In the genomic region with DNA sequence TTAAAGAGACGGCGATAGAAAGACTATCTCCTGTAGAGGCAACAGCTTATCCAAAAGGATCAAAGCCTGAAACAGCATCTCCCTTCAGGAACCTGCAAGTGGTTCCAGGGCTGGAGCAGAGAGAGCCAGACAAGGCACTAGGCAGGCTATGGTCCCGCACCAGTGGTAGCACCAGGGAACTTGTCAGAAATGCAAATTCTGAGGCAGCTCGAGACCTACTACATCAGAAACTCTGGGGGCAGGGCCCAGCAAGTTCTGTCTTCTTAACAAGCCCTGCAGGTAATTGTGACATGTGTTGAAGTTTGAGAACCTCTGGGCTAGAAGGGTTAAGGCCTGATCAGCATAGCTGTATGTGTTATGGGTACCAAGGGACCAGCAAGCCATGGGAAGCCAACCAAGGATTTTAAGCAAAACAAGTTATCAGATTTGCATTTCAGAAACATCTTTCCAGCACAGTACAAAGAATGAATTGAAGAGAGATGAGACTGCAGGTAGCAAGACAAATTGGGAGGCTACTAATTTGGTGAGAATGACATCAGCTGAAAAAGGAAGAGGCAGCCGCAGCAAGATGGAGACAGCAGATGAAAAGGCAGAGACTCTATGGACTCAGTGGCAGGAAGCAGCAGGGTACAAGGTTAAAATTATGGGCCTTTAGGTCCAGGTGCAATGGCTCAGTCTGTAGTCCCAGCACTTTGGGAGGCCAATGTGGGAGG, we compare ENCODE assay signal across 8 cellular contexts.
DNase-seq lines count a peak whose midpoint lies in the region; ATAC-seq lines count a peak whose summit lies in the region.

No MANE protein-coding gene starts in this region.

- H3K9me3 Mint-ChIP-seq in naive B cell = peaks cover 0 to 7% (median 4%) of the 10 kb centered on the region in 7 donors

- peak; percentile 37 for DNase-seq in naive B cell
- no peak for DNase-seq in NCI-H1092 treated with DMSO at 0.1 percent for 48 hours (lab: John Stamatoyannopoulos, UW)
- DNase-seq in NCI-H226 = no peak
- DNase-seq in UCSD-AML1 (lab: John Stamatoyannopoulos, UW; ENCODE audit: unreplicated experiment) = no peak
- no peak for DNase-seq in foreskin melanocyte

- no peaks in the 10 kb centered on the region for H3K27me3 Mint-ChIP-seq in naive B cell

- peak overlapping the region in 5 of 8 donors; percentile 5 to 80 (median 16) for H3K4me3 Mint-ChIP-seq in naive B cell

- H3K27ac Mint-ChIP-seq in naive B cell = peak overlapping the region in 5 of 6 donors; percentile 44 to 93 (median 71)

- peaks cover 0 to 5% of the 10 kb centered on the region in 2 donors for H3K36me3 Mint-ChIP-seq in naive B cell

- ATAC-seq in GM18867 (IDR thresholded peaks at IDR 0.05; ENCODE audit: unreplicated experiment) (peak; percentile 100), GM21825 (IDR thresholded peaks at IDR 0.05; ENCODE audit: unreplicated experiment) (peak; percentile 97), HG03558 (IDR thresholded peaks at IDR 0.05; ENCODE audit: extremely low read depth, unreplicated experiment) (peak; percentile 89), naive B cell (ENCODE audit: low read depth in 2 of 2) (peak; percentile 92 to 97)

- peaks cover 20 to 38% (median 22%) of the 10 kb centered on the region in 3 donors for H3K4me1 Mint-ChIP-seq in naive B cell
